ENCODE assay signal across 10 cellular contexts in the genomic region with DNA sequence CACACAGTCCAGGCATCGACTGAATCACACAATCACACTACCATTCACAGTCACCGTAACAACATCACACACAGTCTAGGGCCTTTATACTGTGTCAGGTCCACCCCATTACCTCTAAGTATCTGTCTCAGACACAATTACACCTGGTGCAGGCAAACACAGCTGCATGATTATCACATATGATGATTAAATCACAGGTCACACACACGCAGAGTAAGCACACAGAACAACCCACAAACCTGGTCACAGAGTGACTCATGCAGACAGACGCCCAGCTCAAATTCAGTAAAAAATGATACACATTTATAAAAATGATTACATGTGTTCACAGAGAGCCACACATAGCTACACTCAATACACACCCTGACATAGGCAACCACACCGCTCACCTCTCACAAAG. TPM values are rescaled to one million over a fixed set of nuclear protein-coding genes. Genes with fewer than 3 reads are reported as not detected.
DNase-seq lines count a peak whose midpoint lies in the region; ATAC-seq and TF ChIP-seq lines count a peak whose summit lies in the region.
"Had no signal": no experiment of that assay in that cellular context is flagged by ENCODE, and none has a peak within 500 bp of the region (broad histone marks: within the 10 kb centered on the region; RNA-seq: fewer than 3 reads in every experiment).

No MANE protein-coding gene starts in this region.

- peaks cover 38% of the 10 kb centered on the region for H3K4me1 ChIP-seq in BLaER1
- 0 out of 2 replicates have a peak, but pooled peaks cover 4% of the 10 kb centered on the region for H3K4me1 ChIP-seq in HUES48 (ENCODE audit: control insufficient read depth, insufficient read depth, low read length)
- H3K4me1 ChIP-seq in lower lobe of right lung, result peaks cover 23% of the 10 kb centered on the region

- peak overlapping the region; percentile 95 for H3K4me2 ChIP-seq in BLaER1

- H3K9me3 ChIP-seq in BLaER1 (no peaks in the 10 kb centered on the region), HUES48 (ENCODE audit: control insufficient read depth, insufficient read depth, low read length) (no peaks in the 10 kb centered on the region), lower lobe of right lung (no peaks in the 10 kb centered on the region)

- no peak for TF ChIP-seq CTCF in lower lobe of right lung (IDR thresholded peaks at IDR 0.05)

- peaks cover 35% of the 10 kb centered on the region for H4K20me1 ChIP-seq in BLaER1

- ATAC-seq in activated T-helper 17 cell treated with anti-CD3 and anti-CD28 coated beads, Interleukin-2, amount 50 U/mL, for 72 hours (replicated peaks), result peak; percentile 3
- ATAC-seq in lower lobe of right lung (no peak), GM19351 (IDR thresholded peaks at IDR 0.05; ENCODE audit: unreplicated experiment) (no peak), Right ventricle myocardium inferior (no peak)

- no peaks in the 10 kb centered on the region for H3K9me3 Mint-ChIP-seq in activated T-helper 17 cell treated with anti-CD3 and anti-CD28 coated beads, Interleukin-2, amount 50 U/mL, for 72 hours
- H3K9me3 Mint-ChIP-seq: neural crest cell had no signal

- H3K36me3 Mint-ChIP-seq in activated T-helper 17 cell treated with anti-CD3 and anti-CD28 coated beads, Interleukin-2, amount 50 U/mL, for 72 hours (ENCODE audit: low read depth), result no peaks in the 10 kb centered on the region

- H3K4me3 ChIP-seq in BLaER1 (peak overlapping the region; percentile 92), HUES48 (ENCODE audit: low read depth, low read length) (peak overlapping the region; percentile 86), lower lobe of right lung (peak overlapping the region; percentile 72)

- H3K27me3 ChIP-seq in BLaER1 (no peaks in the 10 kb centered on the region), HUES48 (ENCODE audit: control insufficient read depth, insufficient read depth, low read length) (no peaks in the 10 kb centered on the region), lower lobe of right lung (ENCODE audit: low read depth) (no peaks in the 10 kb centered on the region)

- H3K36me3 ChIP-seq in BLaER1, result peaks cover 20% of the 10 kb centered on the region
- peaks cover 4% of the 10 kb centered on the region; the same call in 1 of the 2 replicates for H3K36me3 ChIP-seq in HUES48 (ENCODE audit: control insufficient read depth, insufficient read depth, low read length)
- no peaks in the 10 kb centered on the region for H3K36me3 ChIP-seq in lower lobe of right lung

- H3K4me3 Mint-ChIP-seq in activated T-helper 17 cell treated with anti-CD3 and anti-CD28 coated beads, Interleukin-2, amount 50 U/mL, for 72 hours, result no peak overlapping the region
- H3K4me3 Mint-ChIP-seq: neural crest cell had no signal

- intact Hi-C loops in lower lobe of right lung (cut with DNase I), result no loop called here
- intact Hi-C loops in Right ventricle myocardium inferior (cut with DNase I), result loop anchor here (2.0 kb wide), 1 partner anchor 55 kb away; the partner anchor contains the start of gene ZNF837

- no peaks in the 10 kb centered on the region for H3K27me3 Mint-ChIP-seq in activated T-helper 17 cell treated with anti-CD3 and anti-CD28 coated beads, Interleukin-2, amount 50 U/mL, for 72 hours

- no peak overlapping the region for H3K27ac Mint-ChIP-seq in activated T-helper 17 cell treated with anti-CD3 and anti-CD28 coated beads, Interleukin-2, amount 50 U/mL, for 72 hours

- H3K27ac ChIP-seq in BLaER1, result peak overlapping the region; percentile 75; the same call in 1 of the 2 replicates
- no peak overlapping the region for H3K27ac ChIP-seq in HUES48 (ENCODE audit: low read depth, low read length)
- no peak overlapping the region for H3K27ac ChIP-seq in lower lobe of right lung

- DNase-seq in lower lobe of right lung (no peak), NCI-H2171 treated with DMSO at 0.1 percent for 48 hours (lab: John Stamatoyannopoulos, UW) (no peak), Right ventricle myocardium inferior (ENCODE audit: missing footprints) (no peak), NOMO-1 treated with DMSO at 0.1 percent for 48 hours (lab: John Stamatoyannopoulos, UW; ENCODE audit: unreplicated experiment) (no peak)
- DNase-seq: activated T-cell treated with anti-CD3 and anti-CD28 coated beads, Interleukin-2, amount 50 U/mL, for 48 hours had no signal

- H3K4me1 Mint-ChIP-seq in activated T-helper 17 cell treated with anti-CD3 and anti-CD28 coated beads, Interleukin-2, amount 50 U/mL, for 72 hours, result peaks cover under 1% of the 10 kb centered on the region

- H3K9ac ChIP-seq in BLaER1, result peak overlapping the region; percentile 82
- no peak overlapping the region for H3K9ac ChIP-seq in HUES48 (ENCODE audit: low read depth, low read length)

RNA-seq across cellular contexts. Expression of gene ZSCAN22, which starts 1.2 kb away (rescaled TPM):
- total RNA-seq in activated T-helper 17 cell treated with anti-CD3 and anti-CD28 coated beads, Interleukin-2, amount 50 U/mL, for 72 hours, result 1 to 10 TPM; 4.3 to 6.1 TPM
- 3.6 TPM for total RNA-seq in lower lobe of right lung
- total RNA-seq in Right ventricle myocardium inferior, result 1.8 TPM

RNA-seq across cellular contexts. Expression of gene ERVK3-1, which starts 20.4 kb away (rescaled TPM):
- total RNA-seq in activated T-helper 17 cell treated with anti-CD3 and anti-CD28 coated beads, Interleukin-2, amount 50 U/mL, for 72 hours, result 10 to 100 TPM; 38.5 to 57.8 TPM
- total RNA-seq in lower lobe of right lung (31.6 TPM), Right ventricle myocardium inferior (21.7 TPM)

RNA-seq across cellular contexts. Expression of gene A1BG, which starts 27.7 kb away (rescaled TPM):
- 10 to 100 TPM; 12.4 to 15.4 TPM for total RNA-seq in activated T-helper 17 cell treated with anti-CD3 and anti-CD28 coated beads, Interleukin-2, amount 50 U/mL, for 72 hours
- total RNA-seq in lower lobe of right lung, result 14.0 TPM
- 3.9 TPM for total RNA-seq in Right ventricle myocardium inferior

RNA-seq across cellular contexts. Expression of gene ZNF497, which starts 36.9 kb away (rescaled TPM):
- 1 to 10 TPM; 1.7 to 1.8 TPM for total RNA-seq in activated T-helper 17 cell treated with anti-CD3 and anti-CD28 coated beads, Interleukin-2, amount 50 U/mL, for 72 hours
- total RNA-seq in lower lobe of right lung (2.5 TPM), Right ventricle myocardium inferior (0.19 TPM)

RNA-seq across cellular contexts. Expression of gene ZNF8, which starts 46.9 kb away (rescaled TPM):
- 1 to 10 TPM; 3.7 to 4.6 TPM for total RNA-seq in activated T-helper 17 cell treated with anti-CD3 and anti-CD28 coated beads, Interleukin-2, amount 50 U/mL, for 72 hours
- total RNA-seq in lower lobe of right lung (5.4 TPM), Right ventricle myocardium inferior (4.2 TPM)
